In the genomic region with DNA sequence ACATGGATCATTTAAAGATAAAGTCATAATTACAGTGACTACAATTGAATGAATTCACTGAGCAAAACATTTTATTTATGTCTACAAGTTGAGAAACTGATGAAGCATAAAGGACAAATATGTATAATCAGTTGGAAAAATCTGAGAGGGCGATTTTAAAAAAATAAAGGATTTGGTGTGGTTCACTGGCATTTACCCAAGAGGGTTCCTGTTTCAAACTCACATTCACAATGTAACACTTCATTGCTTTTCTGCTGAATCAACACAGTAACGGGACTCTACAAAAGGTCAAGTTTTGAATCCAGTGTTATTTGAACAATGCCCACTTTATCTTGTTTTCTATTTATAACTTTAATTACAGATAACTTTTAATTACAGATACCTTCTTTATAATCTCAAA, we compare ENCODE assay signal across 17 cellular contexts.
DNase-seq lines count a peak whose midpoint lies in the region; ATAC-seq and TF ChIP-seq lines count a peak whose summit lies in the region.
"Had no signal": no experiment of that assay in that cellular context is flagged by ENCODE, and none has a peak within 500 bp of the region (broad histone marks: within the 10 kb centered on the region; RNA-seq: fewer than 3 reads in every experiment).

No MANE protein-coding gene starts in this region.

- intact Hi-C loops in CD4-positive, alpha-beta memory T cell (cut with micrococcal nuclease), result no loop called here

- H3K4me3 Mint-ChIP-seq in CD4-positive, alpha-beta memory T cell, result no peak overlapping the region
- H3K4me3 Mint-ChIP-seq in activated T-cell treated with anti-CD3 and anti-CD28 coated beads, Interleukin-2, amount 50 U/mL, for 24 hours, result no peak overlapping the region
- H3K4me3 Mint-ChIP-seq: endodermal cell had no signal

- H3K36me3 Mint-ChIP-seq in CD4-positive, alpha-beta memory T cell, result no peaks in the 10 kb centered on the region
- H3K36me3 Mint-ChIP-seq in activated T-cell treated with anti-CD3 and anti-CD28 coated beads, Interleukin-2, amount 50 U/mL, for 24 hours (ENCODE audit: low read depth), result no peaks in the 10 kb centered on the region

- peak; percentile 14 for DNase-seq in HFF-Myc (ENCODE audit: extremely low read depth, low read depth)
- peak; percentile 39 to 82 for DNase-seq in SJCRH30
- peak; percentile 37 for DNase-seq in fibroblast of the aortic adventitia (ENCODE audit: low read depth)
- DNase-seq in retinal pigment epithelial cell (ENCODE audit: low read depth), result peak; percentile 68
- no peak for DNase-seq in anterior cingulate cortex (lab: John Stamatoyannopoulos, UW)
- DNase-seq in CD4-positive, alpha-beta memory T cell, result no peak
- DNase-seq in activated T-cell treated with anti-CD3 and anti-CD28 coated beads, Interleukin-2, amount 50 U/mL, for 24 hours, result no peak
- DNase-seq: activated effector memory CD4-positive, alpha-beta T cell treated with Interleukin-2 at 50 U/mL for 16 hours; BE2C; DMS79; endodermal cell; heart left ventricle; left colon; NCI-H187; psoas muscle; stimulated activated CD4-positive, alpha-beta T cell treated with anti-CD3 and anti-CD28 coated beads, Interleukin-1b, Interleukin-23, amount 100 ng/mL, for 48 hours had no signal

- H3K9me3 Mint-ChIP-seq in CD4-positive, alpha-beta memory T cell, result no peaks in the 10 kb centered on the region
- H3K9me3 Mint-ChIP-seq in activated T-cell treated with anti-CD3 and anti-CD28 coated beads, Interleukin-2, amount 50 U/mL, for 24 hours, result no peaks in the 10 kb centered on the region
- H3K9me3 Mint-ChIP-seq: endodermal cell had no signal

- CTCF ChIA-PET in CD4-positive, alpha-beta memory T cell (lab: Charles Lee; ENCODE audit: partially characterized antibody), result no interaction called here

- no peaks in the 10 kb centered on the region for H3K4me1 Mint-ChIP-seq in CD4-positive, alpha-beta memory T cell
- H3K4me1 Mint-ChIP-seq in activated T-cell treated with anti-CD3 and anti-CD28 coated beads, Interleukin-2, amount 50 U/mL, for 24 hours (ENCODE audit: low read depth), result no peaks in the 10 kb centered on the region
- H3K4me1 Mint-ChIP-seq: endodermal cell had no signal

- H3K4me3 ChIP-seq in HFF-Myc (replicated peaks; ENCODE audit: low read depth, low read length) (no peak overlapping the region), SJCRH30 (no peak overlapping the region), fibroblast of the aortic adventitia (ENCODE audit: low read depth, low read length) (no peak overlapping the region), retinal pigment epithelial cell (ENCODE audit: low read length) (no peak overlapping the region)
- H3K4me3 ChIP-seq in CD4-positive, alpha-beta memory T cell (ENCODE audit: low read length in 2 of 2), result no peak overlapping the region
- H3K4me3 ChIP-seq: heart left ventricle, psoas muscle had no signal

- H3K36me3 ChIP-seq in SJCRH30, result no peaks in the 10 kb centered on the region
- H3K36me3 ChIP-seq in CD4-positive, alpha-beta memory T cell (ENCODE audit: insufficient read depth, low read length), result no peaks in the 10 kb centered on the region
- H3K36me3 ChIP-seq: BE2C, heart left ventricle had no signal

- TF ChIP-seq CTCF in HFF-Myc (IDR thresholded peaks at IDR 0.05; ENCODE audit: low read depth, low read length, missing control alignments) (no peak), fibroblast of the aortic adventitia (IDR thresholded peaks at IDR 0.05; ENCODE audit: insufficient read depth, low read length) (no peak), retinal pigment epithelial cell (conservative IDR thresholded peaks at IDR 0.05; ENCODE audit: low read depth, low read length) (no peak)

- ATAC-seq in GM19463 (IDR thresholded peaks at IDR 0.05; ENCODE audit: unreplicated experiment), result no peak
- ATAC-seq: left colon had no signal

- no peaks in the 10 kb centered on the region for H3K27me3 ChIP-seq in SJCRH30
- H3K27me3 ChIP-seq in CD4-positive, alpha-beta memory T cell (ENCODE audit: insufficient read depth, low read length), result no peaks in the 10 kb centered on the region
- H3K27me3 ChIP-seq: BE2C, heart left ventricle had no signal

- POLR2A ChIA-PET in CD4-positive, alpha-beta memory T cell (lab: Charles Lee; ENCODE audit: partially characterized antibody), result no interaction called here

- H3K27ac Mint-ChIP-seq in CD4-positive, alpha-beta memory T cell, result no peak overlapping the region
- no peak overlapping the region for H3K27ac Mint-ChIP-seq in activated T-cell treated with anti-CD3 and anti-CD28 coated beads, Interleukin-2, amount 50 U/mL, for 24 hours
- H3K27ac Mint-ChIP-seq: endodermal cell had no signal

- H3K4me1 ChIP-seq in SJCRH30, result peaks cover 54% of the 10 kb centered on the region
- H3K4me1 ChIP-seq in CD4-positive, alpha-beta memory T cell (ENCODE audit: insufficient read depth, low read length), result no peaks in the 10 kb centered on the region

- peak overlapping the region; percentile 87 for H3K27ac ChIP-seq in SJCRH30
- H3K27ac ChIP-seq in CD4-positive, alpha-beta memory T cell (ENCODE audit: low read depth, low read length), result no peak overlapping the region
- H3K27ac ChIP-seq: heart left ventricle, psoas muscle had no signal

- H3K27me3 Mint-ChIP-seq in CD4-positive, alpha-beta memory T cell, result peaks cover 1 to 2% of the 10 kb centered on the region in 2 donors
- H3K27me3 Mint-ChIP-seq in activated T-cell treated with anti-CD3 and anti-CD28 coated beads, Interleukin-2, amount 50 U/mL, for 24 hours, result peaks cover 14% of the 10 kb centered on the region

- H3K9me3 ChIP-seq in SJCRH30 (replicated peaks), result 0 out of 2 replicates have a peak, but pooled peaks cover 3% of the 10 kb centered on the region
- no peaks in the 10 kb centered on the region for H3K9me3 ChIP-seq in CD4-positive, alpha-beta memory T cell (ENCODE audit: control insufficient read depth in 1 of 2, low read length in 2 of 2)
- H3K9me3 ChIP-seq: BE2C, heart left ventricle, psoas muscle had no signal

Comparison
In these comparisons a context has a peak if more than half of its experiments do, and no peak if none do; other contexts are left out.
1. DNase-seq: peak in HFF-Myc (single experiment), SJCRH30 (2 of 2), fibroblast of the aortic adventitia (single experiment) and retinal pigment epithelial cell (single experiment); none in anterior cingulate cortex (0 of 58), CD4-positive, alpha-beta memory T cell (0 of 5) and activated T-cell treated with anti-CD3 and anti-CD28 coated beads, Interleukin-2, amount 50 U/mL, for 24 hours (single experiment).